Comparison of ENCODE assay signal across 23 cellular contexts in genomic region chr3:152499796-152500385, GRCh38.
"Had no signal": no experiment of that assay in that cellular context is flagged by ENCODE, and none has a peak within 500 bp of the region (broad histone marks: within the 10 kb centered on the region; RNA-seq: fewer than 3 reads in every experiment).

No MANE protein-coding gene starts in this region.

- H3K27ac ChIP-seq: brain microvascular endothelial cell, epithelial cell of prostate, gastroesophageal sphincter, skin epidermis, transverse colon, vagina had no signal

- H3K27me3 ChIP-seq: brain microvascular endothelial cell, gastroesophageal sphincter, transverse colon, vagina had no signal

- H3K27ac Mint-ChIP-seq: activated CD8-positive, alpha-beta T cell treated with anti-CD3 and anti-CD28 coated beads for 36 hours; activated naive CD8-positive, alpha-beta T cell treated with anti-CD3 and anti-CD28 coated beads for 36 hours; progenitor cell of endocrine pancreas had no signal

- H3K27me3 Mint-ChIP-seq: activated CD8-positive, alpha-beta T cell treated with anti-CD3 and anti-CD28 coated beads for 36 hours; progenitor cell of endocrine pancreas; T-cell had no signal

- H3K4me3 Mint-ChIP-seq: activated CD8-positive, alpha-beta T cell treated with anti-CD3 and anti-CD28 coated beads for 36 hours; activated naive CD8-positive, alpha-beta T cell treated with anti-CD3 and anti-CD28 coated beads for 36 hours; activated T-cell treated with anti-CD3 and anti-CD28 coated beads, Interleukin-2, amount 50 U/mL, for 4 hours; naive thymus-derived CD8-positive, alpha-beta T cell; T-cell had no signal

- H3K36me3 ChIP-seq: brain microvascular endothelial cell, gastroesophageal sphincter, transverse colon, vagina had no signal

- H3K9me3 ChIP-seq: transverse colon, vagina had no signal

- DNase-seq: activated CD8-positive, alpha-beta T cell treated with anti-CD3 and anti-CD28 coated beads for 36 hours; activated gamma-delta T cell; activated naive CD8-positive, alpha-beta T cell treated with anti-CD3 and anti-CD28 coated beads for 36 hours; activated T-cell treated with anti-CD3 and anti-CD28 coated beads, Interleukin-2, amount 50 U/mL, for 4 hours; anterior cingulate cortex; brain microvascular endothelial cell; cortex of kidney; effector memory CD4-positive, alpha-beta T cell; mammary epithelial cell; naive thymus-derived CD8-positive, alpha-beta T cell; nucleus accumbens; right cardiac atrium; stimulated activated CD4-positive, alpha-beta T cell treated with anti-CD3 and anti-CD28 coated beads, Interleukin-4, amount 100 ng/mL, for 24 hours; stimulated activated naive CD8-positive, alpha-beta T cell treated with anti-CD3 and anti-CD28 coated beads, Interleukin-15, Interleukin-2, amounts not matched to agents 100 U/mL and 50 U/mL, for 24 hours; T-cell; T1000; transverse colon had no signal

- H3K4me3 ChIP-seq: gastroesophageal sphincter, skin epidermis, transverse colon, vagina had no signal

- ATAC-seq: activated CD8-positive, alpha-beta T cell treated with anti-CD3 and anti-CD28 coated beads for 36 hours; activated T-cell treated with anti-CD3 and anti-CD28 coated beads, Interleukin-2, amount 50 U/mL, for 4 hours; gastroesophageal sphincter; left lobe of liver; naive thymus-derived CD8-positive, alpha-beta T cell; right cardiac atrium; stimulated activated naive CD8-positive, alpha-beta T cell treated with anti-CD3 and anti-CD28 coated beads, Interleukin-15, Interleukin-2, amounts not matched to agents 100 U/mL and 50 U/mL, for 24 hours; T-cell had no signal
